ENCODE assay signal across 8 cellular contexts in the genomic region with DNA sequence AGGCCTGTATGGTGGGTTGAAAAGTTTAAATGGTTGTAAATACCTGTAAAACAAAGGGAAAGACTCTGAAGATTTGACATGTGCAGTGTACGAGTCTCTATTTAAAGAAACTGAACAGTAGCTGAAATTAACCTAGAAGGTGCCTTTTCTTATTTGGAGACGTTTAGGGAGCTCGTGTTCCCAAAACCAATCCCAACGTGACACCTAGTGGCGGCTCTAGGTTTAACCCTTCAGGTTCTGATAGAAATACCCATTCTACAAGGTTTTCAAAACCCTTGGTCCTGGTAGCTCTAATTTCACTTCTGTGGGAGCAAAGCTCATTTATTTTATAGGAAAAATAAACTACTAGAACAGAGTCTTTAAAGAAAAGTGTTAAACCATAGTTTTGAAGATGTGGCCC.
DNase-seq lines count a peak whose midpoint lies in the region; ATAC-seq and TF ChIP-seq lines count a peak whose summit lies in the region.

No MANE protein-coding gene starts in this region.

- H3K9me3 ChIP-seq in RWPE2 (ENCODE audit: severe bottlenecking): no peaks in the 10 kb centered on the region
- peaks cover 0 to 8% (median 2%) of the 10 kb centered on the region in 8 donors for H3K9me3 ChIP-seq in spleen

- DNase-seq in SKM-1 (lab: John Stamatoyannopoulos, UW; ENCODE audit: unreplicated experiment) (peak; percentile 8), SKM-1 treated with dmso at 0.1 percent for 144 hours (lab: John Stamatoyannopoulos, UW; ENCODE audit: unreplicated experiment) (no peak), HT1080 (ENCODE audit: low read depth) (peak; percentile 31), RWPE2 (ENCODE audit: low spot score) (no peak), iPS-NIHi11 (ENCODE audit: low spot score) (peak; percentile 36), spleen (no peak)

- no peak overlapping the region for H3K4me3 ChIP-seq in RWPE2 (ENCODE audit: severe bottlenecking)
- no peak overlapping the region for H3K4me3 ChIP-seq in spleen

- TF ChIP-seq POLR2A in spleen (IDR thresholded peaks at IDR 0.05): no peak

- peak; percentile 72 for TF ChIP-seq CTCF in RWPE2 (IDR thresholded peaks at IDR 0.05; ENCODE audit: poor library complexity, severe bottlenecking)
- peak in 1 of 11 experiments; percentile 17 for TF ChIP-seq CTCF in spleen (IDR thresholded peaks at IDR 0.05 in 8 of 11, conservative IDR thresholded peaks at IDR 0.05 in 3 of 11)

- no peak overlapping the region for H3K27ac ChIP-seq in RWPE2 (ENCODE audit: poor library complexity, severe bottlenecking)
- H3K27ac ChIP-seq in spleen: no peak overlapping the region

- intact Hi-C loops in spleen (cut with DNase I; ENCODE audit: low total_unique reads): no loop called here

- ATAC-seq in RWPE2 (ENCODE audit: low read depth): no peak
- ATAC-seq in GM18520 (IDR thresholded peaks at IDR 0.05; ENCODE audit: unreplicated experiment): no peak
- no peak for ATAC-seq in HG02970 (IDR thresholded peaks at IDR 0.05; ENCODE audit: low FRiP score, unreplicated experiment)

- 3 to 6% (median 5%) methylated on average over 5 of the region's 5 CpGs for WGBS in spleen, 5 donors

- H3K4me1 ChIP-seq in RWPE2 (ENCODE audit: insufficient read depth, poor library complexity, severe bottlenecking): no peaks in the 10 kb centered on the region
- H3K4me1 ChIP-seq in spleen: no peaks in the 10 kb centered on the region

- H3K36me3 ChIP-seq in RWPE2 (ENCODE audit: low read depth) (no peaks in the 10 kb centered on the region), spleen (no peaks in the 10 kb centered on the region)

- peaks cover 25% of the 10 kb centered on the region for H3K27me3 ChIP-seq in RWPE2 (ENCODE audit: insufficient read depth, poor library complexity, severe bottlenecking)
- no peaks in the 10 kb centered on the region for H3K27me3 ChIP-seq in spleen (replicated peaks in 1 of 7)

Comparison
In these comparisons a context has a peak if more than half of its experiments do, and no peak if none do; other contexts are left out.
1. DNase-seq: peak in SKM-1 (single experiment), HT1080 (single experiment) and iPS-NIHi11 (single experiment); none in SKM-1 treated with dmso at 0.1 percent for 144 hours (single experiment), RWPE2 (single experiment) and spleen (single experiment).